ENCODE assay signal across 17 cellular contexts in genomic region chr3:37310666-37311050, GRCh38.
A peak's percentile ranks its signal among the peaks of the same experiment; 100 is the strongest.
DNase-seq lines count a peak whose midpoint lies in the region; ATAC-seq and TF ChIP-seq lines count a peak whose summit lies in the region.
"Had no signal": no experiment of that assay in that cellular context is flagged by ENCODE, and none has a peak within 500 bp of the region (broad histone marks: within the 10 kb centered on the region; RNA-seq: fewer than 3 reads in every experiment).

No MANE protein-coding gene starts in this region.

- H2AFZ ChIP-seq in mesenchymal stem cell (ENCODE audit: low read depth, low read length), result no peak overlapping the region

- no peak overlapping the region for H3K23ac ChIP-seq in mesenchymal stem cell (ENCODE audit: low read length in 2 of 2)

- no peak overlapping the region for H3K18ac ChIP-seq in mesenchymal stem cell (ENCODE audit: low read depth in 1 of 2, low read length in 2 of 2)

- WGBS in mesenchymal stem cell, result 95% methylated on average over 3 of the region's 4 CpGs

- H2BK15ac ChIP-seq in mesenchymal stem cell (ENCODE audit: low read depth, poor library complexity, severe bottlenecking), result no peak overlapping the region

- no peak overlapping the region for H2BK5ac ChIP-seq in mesenchymal stem cell (ENCODE audit: low read depth, low read length, poor library complexity, severe bottlenecking)

- H3K36me3 ChIP-seq in right atrium auricular region (no peaks in the 10 kb centered on the region), mesenchymal stem cell (ENCODE audit: control insufficient read depth in 1 of 2, insufficient read depth in 2 of 2, low read depth in 1 of 2, low read length in 2 of 2) (peaks cover 9 to 35% of the 10 kb centered on the region in 2 experiments)

- H3K27me3 ChIP-seq in right atrium auricular region (no peaks in the 10 kb centered on the region), mesenchymal stem cell (ENCODE audit: control insufficient read depth in 1 of 2, insufficient read depth in 1 of 2, low read length in 2 of 2) (no peaks in the 10 kb centered on the region)
- H3K27me3 ChIP-seq: adrenal gland, Peyer's patch had no signal

- peak; percentile 55 for ATAC-seq in left ventricle myocardium superior
- no peak for ATAC-seq in HG03108 (IDR thresholded peaks at IDR 0.05; ENCODE audit: unreplicated experiment)

- H3K27ac ChIP-seq in right atrium auricular region, result no peak overlapping the region
- no peak overlapping the region for H3K27ac ChIP-seq in mesenchymal stem cell (ENCODE audit: low read length, poor library complexity, severe bottlenecking)
- H3K27ac ChIP-seq: adrenal gland, Peyer's patch had no signal

- H3K9ac ChIP-seq in mesenchymal stem cell (ENCODE audit: low read length), result no peak overlapping the region

- H2AK5ac ChIP-seq in mesenchymal stem cell (ENCODE audit: low read length, severe bottlenecking), result no peak overlapping the region

- no peak overlapping the region for H3K4ac ChIP-seq in mesenchymal stem cell (ENCODE audit: low read depth in 1 of 2, low read length in 2 of 2)

- H2BK12ac ChIP-seq in mesenchymal stem cell (ENCODE audit: low read length in 2 of 2), result no peak overlapping the region

- H3K4me2 ChIP-seq in mesenchymal stem cell (ENCODE audit: low read length, poor library complexity, severe bottlenecking), result no peak overlapping the region

- H4K91ac ChIP-seq in mesenchymal stem cell (ENCODE audit: low read length), result no peak overlapping the region

- peaks cover 0 to 18% of the 10 kb centered on the region in 2 donors for H3K4me1 ChIP-seq in right atrium auricular region
- no peaks in the 10 kb centered on the region for H3K4me1 ChIP-seq in mesenchymal stem cell (ENCODE audit: control insufficient read depth, insufficient read depth, low read depth, low read length)
- H3K4me1 ChIP-seq: Peyer's patch had no signal

- no peak overlapping the region for H3K14ac ChIP-seq in mesenchymal stem cell (ENCODE audit: low read length in 2 of 2)

- intact Hi-C loops in left ventricle myocardium superior (cut with micrococcal nuclease), result no loop called here

- H2BK120ac ChIP-seq in mesenchymal stem cell (ENCODE audit: low read depth, low read length), result no peak overlapping the region

- no peak for DNase-seq in left ventricle myocardium superior
- no peak for DNase-seq in right atrium auricular region (ENCODE audit: low spot score)
- peak; percentile 13 for DNase-seq in astrocyte of the hippocampus (ENCODE audit: low read depth, low spot score)
- peak; percentile 11 for DNase-seq in mesenchymal stem cell
- no peak for DNase-seq in HuH-7.5 (ENCODE audit: low spot score)
- DNase-seq in RPMI8226, result no peak
- DNase-seq in GM19240 (ENCODE audit: insufficient read length, low spot score), result no peak
- DNase-seq: ACHN; activated CD4-positive, alpha-beta T cell treated with anti-CD3 and anti-CD28 coated beads, Interleukin-2, amount 50 U/mL, for 48 hours; Calu3; kidney; mesendoderm; NCI-H748 treated with DMSO at 0.1 percent for 48 hours; occipital lobe; Peyer's patch had no signal

- no peak overlapping the region for H4K8ac ChIP-seq in mesenchymal stem cell (ENCODE audit: low read length)

- TF ChIP-seq CTCF in right atrium auricular region (IDR thresholded peaks at IDR 0.05), result no peak

- no peaks in the 10 kb centered on the region for H3K9me3 ChIP-seq in right atrium auricular region
- no peaks in the 10 kb centered on the region for H3K9me3 ChIP-seq in mesenchymal stem cell (ENCODE audit: control insufficient read depth, low read length)
- H3K9me3 ChIP-seq: adrenal gland, Peyer's patch had no signal

- H3K4me3 ChIP-seq in right atrium auricular region (no peak overlapping the region), mesenchymal stem cell (ENCODE audit: insufficient read depth in 1 of 2, low read depth in 1 of 2, low read length in 2 of 2) (no peak overlapping the region)
- H3K4me3 ChIP-seq: adrenal gland, Peyer's patch had no signal

- H3K79me1 ChIP-seq in mesenchymal stem cell (replicated peaks; ENCODE audit: low read length, poor library complexity, severe bottlenecking), result peaks cover 13% of the 10 kb centered on the region

Comparison
In these comparisons a context has a peak if more than half of its experiments do, and no peak if none do; other contexts are left out.
1. DNase-seq: peak in astrocyte of the hippocampus (single experiment) and mesenchymal stem cell (single experiment); none in left ventricle myocardium superior (single experiment), right atrium auricular region (single experiment), HuH-7.5 (single experiment), RPMI8226 (single experiment) and GM19240 (single experiment).